In the genomic region with DNA sequence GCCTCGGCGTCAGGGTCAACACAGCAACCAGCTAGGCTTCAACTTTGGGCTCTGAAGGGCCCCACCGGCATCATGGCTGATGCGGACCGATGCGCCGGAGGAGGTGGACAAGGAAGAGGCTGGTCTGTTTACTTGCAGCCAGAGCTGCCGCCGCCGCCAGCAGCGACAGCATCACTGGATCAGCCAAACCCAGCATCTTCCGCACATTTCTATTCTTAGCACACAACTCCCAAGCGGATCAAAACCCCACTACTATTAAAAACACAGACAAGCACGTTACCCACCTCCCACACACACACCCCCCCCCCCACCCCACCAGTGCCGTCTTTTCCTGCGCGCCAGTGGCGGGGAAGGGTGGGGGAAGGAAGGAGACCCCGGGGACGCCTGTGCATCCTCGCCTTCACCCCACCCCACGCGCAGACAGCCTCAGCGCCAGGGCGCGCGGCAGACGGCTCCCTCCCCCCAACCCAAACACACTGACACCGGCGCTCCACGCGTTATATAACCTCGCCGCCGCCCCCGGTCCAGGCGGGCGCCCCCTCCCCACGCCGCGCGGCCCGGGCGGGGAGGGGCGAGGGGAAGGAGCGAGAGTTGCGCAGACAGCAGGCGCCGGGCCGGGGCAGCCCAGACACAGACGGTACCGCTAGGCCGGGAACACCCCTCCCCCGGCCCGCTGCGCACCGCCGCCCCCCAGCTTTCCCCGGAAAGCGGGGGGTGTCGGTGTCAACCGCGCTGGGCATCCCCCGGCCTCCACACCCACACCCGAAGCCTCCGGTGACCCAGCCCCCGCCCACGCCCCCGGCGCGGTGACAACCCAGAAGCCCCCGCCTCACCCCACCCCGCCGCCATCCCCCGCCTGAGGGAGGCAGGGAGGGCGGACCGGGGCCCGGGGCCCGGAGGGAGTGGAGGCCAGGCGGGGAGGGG, we compare ENCODE assay signal across 8 cellular contexts. TPM values are rescaled to one million over a fixed set of nuclear protein-coding genes. Genes with fewer than 3 reads are reported as not detected.
A peak's percentile ranks its signal among the peaks of the same experiment; 100 is the strongest.
DNase-seq lines count a peak whose midpoint lies in the region; ATAC-seq, FAIRE-seq and TF ChIP-seq lines count a peak whose summit lies in the region.

No MANE protein-coding gene starts in this region.

- DNase-seq in DMS114 treated with DMSO at 0.1 percent for 48 hours (lab: John Stamatoyannopoulos, UW; ENCODE audit: unreplicated experiment) (peak; percentile 50), H54 (ENCODE audit: insufficient read length, low spot score) (peak; percentile 32), NCI-H146 (lab: John Stamatoyannopoulos, UW) (peak; percentile 84), activated B cell treated with CpG ODN at 0.5 μM for 24 hours (peak; percentile 63), cardiac fibroblast (ENCODE audit: low read depth in 2 of 2) (peak; percentile 73 to 77), iris pigment epithelial cell (ENCODE audit: low read depth) (peak; percentile 78), spleen (peak; percentile 90), NCI-H1048 (lab: John Stamatoyannopoulos, UW) (no peak)

- ATAC-seq in activated B cell treated with CpG ODN at 0.5 μM for 24 hours (ENCODE audit: low read depth), result peak; percentile 38

- no peak for FAIRE-seq in H54 (lab: Jason Lieb, UNC)

- H3K4me1 ChIP-seq in spleen, result peaks cover 0 to 60% (median 30%) of the 10 kb centered on the region in 6 donors

- no peaks in the 10 kb centered on the region for H3K9me3 Mint-ChIP-seq in activated B cell treated with CpG ODN at 0.5 μM for 24 hours

- H3K27me3 Mint-ChIP-seq in activated B cell treated with CpG ODN at 0.5 μM for 24 hours, result no peaks in the 10 kb centered on the region

- TF ChIP-seq CTCF in activated B cell treated with CpG ODN at 0.5 μM for 24 hours (IDR thresholded peaks at IDR 0.05) (no peak), cardiac fibroblast (IDR thresholded peaks at IDR 0.05; ENCODE audit: low read depth, low read length) (no peak), spleen (IDR thresholded peaks at IDR 0.05 in 8 of 11, conservative IDR thresholded peaks at IDR 0.05 in 3 of 11) (no peak)

- H3K4me3 ChIP-seq in cardiac fibroblast (replicated peaks in 1 of 2; ENCODE audit: low read depth in 2 of 2, low read length in 2 of 2) (peak overlapping the region; percentile 66 to 79), spleen (peak overlapping the region; percentile 71 to 92 (median 86))

- peaks cover 0 to 27% (median 0%) of the 10 kb centered on the region in 7 donors for H3K27me3 ChIP-seq in spleen (replicated peaks in 1 of 7)

- peaks cover 3% of the 10 kb centered on the region for H3K36me3 Mint-ChIP-seq in activated B cell treated with CpG ODN at 0.5 μM for 24 hours (ENCODE audit: low read depth)

- WGBS in spleen, 5 donors, result 0 to 1% (median 0%) methylated on average over 23 to 80 of the region's 80 CpGs

- POLR2A ChIA-PET in activated B cell treated with CpG ODN at 0.5 μM for 24 hours (lab: Charles Lee), result interaction anchor here (0.6 to 3.8 kb wide), 13 partner anchors 11 to 606 kb away, joined by 3 to 39 read pairs (median 4); no protein-coding TSS in a partner anchor

- no peaks in the 10 kb centered on the region for H3K36me3 ChIP-seq in spleen

- CTCF ChIA-PET in activated B cell treated with CpG ODN at 0.5 μM for 24 hours (lab: Charles Lee), result no interaction called here

- peak overlapping the region; percentile 92 for H3K27ac Mint-ChIP-seq in activated B cell treated with CpG ODN at 0.5 μM for 24 hours

- 0 out of 2 replicates have a peak, but pooled peaks have one; percentile 21 for TF ChIP-seq POLR2A in H54 (IDR thresholded peaks at IDR 0.05; ENCODE audit: low read depth, low read length)
- no peak for TF ChIP-seq POLR2A in spleen (IDR thresholded peaks at IDR 0.05)

- no peaks in the 10 kb centered on the region for H3K9me3 ChIP-seq in spleen

- intact Hi-C loops in activated B cell treated with CpG ODN at 0.5 μM for 24 hours (cut with micrococcal nuclease) (loop anchor here (1.0 to 5.0 kb wide), 9 partner anchors 122 to 603 kb away; a partner anchor contains a TSS), spleen (cut with DNase I; ENCODE audit: low total_unique reads) (loop anchor here (10.0 kb wide), 1 partner anchor 195 kb away; no protein-coding TSS in a partner anchor)

- peak overlapping the region; percentile 89 for H3K4me3 Mint-ChIP-seq in activated B cell treated with CpG ODN at 0.5 μM for 24 hours

- H3K27ac ChIP-seq in spleen, result peak overlapping the region; percentile 94 to 98 (median 97)

- H3K4me1 Mint-ChIP-seq in activated B cell treated with CpG ODN at 0.5 μM for 24 hours, result peaks cover 34% of the 10 kb centered on the region

RNA-seq across cellular contexts. Expression of a gene that starts 0.7 kb away (rescaled TPM):
- 63.3 and 67.9 TPM in 2 replicates for total RNA-seq in activated B cell treated with CpG ODN at 0.5 μM for 24 hours
- total RNA-seq in spleen, result 10 to 100 TPM; 39.9 to 91.3 (median 74.5) TPM
- polyA plus RNA-seq in spleen, result 1 to 10 TPM; 4.3 to 7.4 (median 5.0) TPM
